In genomic region chr14:103179078-103179477, GRCh38 we compare ENCODE assay signal across 20 cellular contexts. TPM values are rescaled to one million over a fixed set of nuclear protein-coding genes. Genes with fewer than 3 reads are reported as not detected.
"Had no signal": no experiment of that assay in that cellular context is flagged by ENCODE, and none has a peak within 500 bp of the region (broad histone marks: within the 10 kb centered on the region; RNA-seq: fewer than 3 reads in every experiment).

No MANE protein-coding gene starts in this region.

- H3K27me3 ChIP-seq: gastrocnemius medialis, upper lobe of left lung, vagina had no signal

- H3K36me3 Mint-ChIP-seq: naive thymus-derived CD4-positive, alpha-beta T cell; stimulated activated effector memory CD8-positive, alpha-beta T cell treated with anti-CD3 and anti-CD28 coated beads, Interleukin-12 subunit alpha, Interleukin-12 subunit beta, amount 100 ng/mL, for 72 hours had no signal

- H3K9me3 Mint-ChIP-seq: stimulated activated effector memory CD8-positive, alpha-beta T cell treated with anti-CD3 and anti-CD28 coated beads, Interleukin-12 subunit alpha, Interleukin-12 subunit beta, amount 100 ng/mL, for 72 hours; stimulated activated naive CD8-positive, alpha-beta T cell treated with anti-CD3 and anti-CD28 coated beads, Interleukin-15, Interleukin-2, amounts not matched to agents 100 ng/mL and 50 ng/mL, for 24 hours had no signal

- H3K4me1 ChIP-seq: esophagus muscularis mucosa, gastrocnemius medialis, heart right ventricle, tibial artery, vagina had no signal

- H3K27ac ChIP-seq: dorsolateral prefrontal cortex, epithelial cell of prostate, esophagus muscularis mucosa, gastrocnemius medialis, heart right ventricle, tibial artery, vagina had no signal

- H3K36me3 ChIP-seq: esophagus muscularis mucosa, gastrocnemius medialis, heart right ventricle, tibial artery, upper lobe of left lung, vagina had no signal

- H3K27ac Mint-ChIP-seq: naive thymus-derived CD4-positive, alpha-beta T cell; progenitor cell of endocrine pancreas; stimulated activated effector memory CD8-positive, alpha-beta T cell treated with anti-CD3 and anti-CD28 coated beads, Interleukin-12 subunit alpha, Interleukin-12 subunit beta, amount 100 ng/mL, for 72 hours; stimulated activated naive CD8-positive, alpha-beta T cell treated with anti-CD3 and anti-CD28 coated beads, Interleukin-15, Interleukin-2, amounts not matched to agents 100 ng/mL and 50 ng/mL, for 24 hours had no signal

- DNase-seq: cortex of kidney; dorsolateral prefrontal cortex; effector memory CD4-positive, alpha-beta T cell; gastrocnemius medialis; heart right ventricle; hypothalamus; kidney glomerular epithelial cell; mesendoderm; naive thymus-derived CD4-positive, alpha-beta T cell; right cardiac atrium; stimulated activated CD4-positive, alpha-beta T cell treated with anti-CD3 and anti-CD28 coated beads, Interleukin-4, amount 100 ng/mL, for 1 hour; stimulated activated CD8-positive, alpha-beta memory T cell treated with anti-CD3 and anti-CD28 coated beads, Interleukin-4, amount 100 ng/mL, for 48 hours had no signal

- ATAC-seq: gastrocnemius medialis; heart right ventricle; naive thymus-derived CD4-positive, alpha-beta T cell; right cardiac atrium; stimulated activated effector memory CD8-positive, alpha-beta T cell treated with anti-CD3 and anti-CD28 coated beads, Interleukin-12 subunit alpha, Interleukin-12 subunit beta, amount 100 ng/mL, for 72 hours had no signal

- H3K9me3 ChIP-seq: gastrocnemius medialis, vagina had no signal

- H3K4me1 Mint-ChIP-seq: stimulated activated effector memory CD8-positive, alpha-beta T cell treated with anti-CD3 and anti-CD28 coated beads, Interleukin-12 subunit alpha, Interleukin-12 subunit beta, amount 100 ng/mL, for 72 hours had no signal

- H3K4me3 Mint-ChIP-seq: naive thymus-derived CD4-positive, alpha-beta T cell; stimulated activated effector memory CD8-positive, alpha-beta T cell treated with anti-CD3 and anti-CD28 coated beads, Interleukin-12 subunit alpha, Interleukin-12 subunit beta, amount 100 ng/mL, for 72 hours; stimulated activated naive CD8-positive, alpha-beta T cell treated with anti-CD3 and anti-CD28 coated beads, Interleukin-15, Interleukin-2, amounts not matched to agents 100 ng/mL and 50 ng/mL, for 24 hours had no signal

- H3K4me3 ChIP-seq: dorsolateral prefrontal cortex, esophagus muscularis mucosa, gastrocnemius medialis, heart right ventricle, tibial artery, upper lobe of left lung, vagina had no signal

RNA-seq across cellular contexts. Expression of gene TNFAIP2, which starts 55.8 kb away (rescaled TPM):
- polyA plus RNA-seq: naive thymus-derived CD4-positive, alpha-beta T cell had no signal
